ENCODE assay signal across 8 cellular contexts in the genomic region with DNA sequence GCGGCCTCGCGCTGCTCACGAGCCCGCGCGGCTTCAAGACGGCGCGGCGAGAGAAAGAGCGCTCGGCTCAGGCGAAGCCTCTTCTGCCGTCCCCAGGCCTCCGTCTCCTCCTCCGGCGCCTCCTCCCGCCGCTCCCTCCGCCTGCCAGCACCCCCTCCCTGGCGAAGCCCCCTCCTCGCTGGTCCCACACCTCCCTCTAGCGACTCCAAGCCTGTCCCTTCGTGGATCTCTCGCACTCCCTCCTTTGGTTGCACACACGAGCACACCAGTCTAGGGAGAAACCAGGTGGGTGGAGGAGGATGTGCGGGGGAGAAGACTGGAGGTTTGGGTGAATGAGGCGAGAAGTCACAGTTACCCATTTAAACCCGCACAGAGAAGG. TPM values are rescaled to one million over a fixed set of nuclear protein-coding genes. Genes with fewer than 3 reads are reported as not detected.
A peak's percentile ranks its signal among the peaks of the same experiment; 100 is the strongest.
DNase-seq lines count a peak whose midpoint lies in the region; ATAC-seq and TF ChIP-seq lines count a peak whose summit lies in the region.

A gene (minus strand): TSS at position 57 of the 379 bp plus-strand sequence. CDS start 670 bp downstream, outside the sequence.

- peaks cover 24% of the 10 kb centered on the region for H3K36me3 Mint-ChIP-seq in activated CD4-positive, alpha-beta memory T cell treated with anti-CD3 and anti-CD28 coated beads, Interleukin-2, amount 10 ng/mL, durations not matched to agents 7 days and 5 days (ENCODE audit: low read depth)

- H3K27me3 ChIP-seq in BLaER1 (no peaks in the 10 kb centered on the region), lung (ENCODE audit: control insufficient read depth, insufficient read depth) (no peaks in the 10 kb centered on the region)

- H3K27me3 Mint-ChIP-seq in activated CD4-positive, alpha-beta memory T cell treated with anti-CD3 and anti-CD28 coated beads, Interleukin-2, amount 10 ng/mL, durations not matched to agents 7 days and 5 days, result no peaks in the 10 kb centered on the region

- H3K9ac ChIP-seq in BLaER1, result peak within 1 kb of the TSS; percentile 97

- H3K9me3 ChIP-seq in BLaER1 (no peaks in the 10 kb centered on the region), lung (ENCODE audit: control insufficient read depth in 2 of 2, insufficient read depth in 1 of 2, low read length in 1 of 2) (no peaks in the 10 kb centered on the region)

- CTCF ChIA-PET in activated CD4-positive, alpha-beta memory T cell treated with anti-CD3 and anti-CD28 coated beads, Interleukin-2, amount 10 ng/mL, durations not matched to agents 7 days and 5 days (lab: Charles Lee), result interaction anchor here (0.7 to 1.2 kb wide), 2 partner anchors 125 to 214 kb away, joined by 3 to 5 read pairs; no protein-coding TSS in a partner anchor

- peaks cover 16% of the 10 kb centered on the region for H4K20me1 ChIP-seq in BLaER1

- POLR2A ChIA-PET in activated CD4-positive, alpha-beta memory T cell treated with anti-CD3 and anti-CD28 coated beads, Interleukin-2, amount 10 ng/mL, durations not matched to agents 7 days and 5 days (lab: Charles Lee), result interaction anchor here (0.6 to 2.1 kb wide), 16 partner anchors 78 to 367 kb away, joined by 3 to 17 read pairs (median 4); no protein-coding TSS in a partner anchor

- H3K4me2 ChIP-seq in BLaER1, result peak within 1 kb of the TSS; percentile 88

- peak within 1 kb of the TSS; percentile 96 for H3K27ac ChIP-seq in BLaER1
- peak within 1 kb of the TSS; percentile 96 to 99 for H3K27ac ChIP-seq in lung (ENCODE audit: low read depth in 1 of 2, low read length in 1 of 2)

- H3K9me3 Mint-ChIP-seq in activated CD4-positive, alpha-beta memory T cell treated with anti-CD3 and anti-CD28 coated beads, Interleukin-2, amount 10 ng/mL, durations not matched to agents 7 days and 5 days, result no peaks in the 10 kb centered on the region

- H3K4me1 ChIP-seq in BLaER1, result peaks cover 27% of the 10 kb centered on the region
- peaks cover 0 to 6% of the 10 kb centered on the region in 2 donors for H3K4me1 ChIP-seq in lung (ENCODE audit: control insufficient read depth in 2 of 2, insufficient read depth in 2 of 2, low read length in 2 of 2)

- peak within 1 kb of the TSS; percentile 98 for H3K4me3 ChIP-seq in BLaER1
- peak within 1 kb of the TSS; percentile 69 for H3K4me3 ChIP-seq in lung

- H3K36me3 ChIP-seq in BLaER1 (peaks cover 11% of the 10 kb centered on the region), lung (ENCODE audit: control insufficient read depth in 2 of 2, insufficient read depth in 2 of 2, low read length in 2 of 2) (no peaks in the 10 kb centered on the region)

- DNase-seq in NCI-H526 treated with DMSO at 0.1 percent for 48 hours (lab: John Stamatoyannopoulos, UW) (peak; percentile 77), lung (ENCODE audit: low spot score) (peak; percentile 86)
- DNase-seq in activated CD4-positive, alpha-beta memory T cell treated with anti-CD3 and anti-CD28 coated beads, Interleukin-2, amount 10 ng/mL, durations not matched to agents 7 days and 5 days, result peak; percentile 81
- peak; percentile 72 for DNase-seq in effector CD4-positive, alpha-beta T cell
- DNase-seq in stimulated activated CD4-positive, alpha-beta T cell treated with anti-CD3 and anti-CD28 coated beads, TNF-alpha, amount 100 ng/mL, for 24 hours (ENCODE audit: low read depth in 3 of 3), result peak; percentile 73 to 84 (median 73)

- 0% methylated on average over 28 to 30 of the region's 30 CpGs for WGBS in lung, 2 donors

- peak within 1 kb of the TSS; percentile 83 for H3K4me3 Mint-ChIP-seq in activated CD4-positive, alpha-beta memory T cell treated with anti-CD3 and anti-CD28 coated beads, Interleukin-2, amount 10 ng/mL, durations not matched to agents 7 days and 5 days

- ATAC-seq in GM19324 (IDR thresholded peaks at IDR 0.05; ENCODE audit: low FRiP score, unreplicated experiment) (peak; percentile 57), HG03457 (IDR thresholded peaks at IDR 0.05; ENCODE audit: unreplicated experiment) (peak; percentile 36), lung (ENCODE audit: insufficient read depth, low FRiP score) (peak; percentile 66)

- TF ChIP-seq CTCF in lung (IDR thresholded peaks at IDR 0.05; ENCODE audit: control extremely low read depth, extremely low read depth), result peak; percentile 64

- peak within 1 kb of the TSS; percentile 100 for H3K27ac Mint-ChIP-seq in activated CD4-positive, alpha-beta memory T cell treated with anti-CD3 and anti-CD28 coated beads, Interleukin-2, amount 10 ng/mL, durations not matched to agents 7 days and 5 days

- H3K4me1 Mint-ChIP-seq in activated CD4-positive, alpha-beta memory T cell treated with anti-CD3 and anti-CD28 coated beads, Interleukin-2, amount 10 ng/mL, durations not matched to agents 7 days and 5 days, result peaks cover 30% of the 10 kb centered on the region

RNA-seq across cellular contexts. Expression of the gene that starts here (rescaled TPM):
- total RNA-seq in activated CD4-positive, alpha-beta memory T cell treated with anti-CD3 and anti-CD28 coated beads, Interleukin-2, amount 10 ng/mL, durations not matched to agents 7 days and 5 days, result 10 to 100 TPM; 41.7 to 43.0 TPM
- total RNA-seq in lung, result 10 to 100 TPM; 57.0 to 98.2 TPM
- polyA plus RNA-seq in lung, result 10 to 100 TPM; 11.9 to 16.2 TPM

Comparison
In these comparisons a context has a peak if more than half of its experiments do, and no peak if none do; other contexts are left out.
1. Peak in every context shown above with its lines: DNase-seq, ATAC-seq, H3K4me3 ChIP-seq and H3K27ac ChIP-seq.